Comparison of ENCODE assay signal across 26 cellular contexts in genomic region chr1:86472165-86472564, GRCh38. TPM values are rescaled to one million over a fixed set of nuclear protein-coding genes. Genes with fewer than 3 reads are reported as not detected.
"Had no signal": no experiment of that assay in that cellular context is flagged by ENCODE, and none has a peak within 500 bp of the region (broad histone marks: within the 10 kb centered on the region; RNA-seq: fewer than 3 reads in every experiment).

No MANE protein-coding gene starts in this region.

- H3K27ac ChIP-seq: colonic mucosa, gastrocnemius medialis, pancreas, right lobe of liver, thoracic aorta, upper lobe of right lung had no signal

- H3K4me1 ChIP-seq: colonic mucosa, gastrocnemius medialis, pancreas, right lobe of liver, upper lobe of right lung had no signal

- FAIRE-seq: pancreas had no signal

- DNase-seq: activated CD4-positive, alpha-beta T cell treated with anti-CD3 and anti-CD28 coated beads, Interleukin-2, amount 10 ng/mL, durations not matched to agents 24 days and 14 days; activated CD8-positive, alpha-beta T cell treated with anti-CD3 and anti-CD28 coated beads for 36 hours; activated naive CD4-positive, alpha-beta T cell; activated naive CD8-positive, alpha-beta T cell treated with anti-CD3 and anti-CD28 coated beads for 36 hours; activated T-cell treated with anti-CD3 and anti-CD28 coated beads, Interleukin-2, amount 50 U/mL, for 1 hour; amniotic stem cell; caudate nucleus; colonic mucosa; gastrocnemius medialis; head of caudate nucleus; kidney glomerular epithelial cell; left ventricle myocardium superior; mesendoderm; naive thymus-derived CD8-positive, alpha-beta T cell; pancreas; right lobe of liver; stimulated activated CD4-positive, alpha-beta T cell treated with anti-CD3 and anti-CD28 coated beads, Interleukin-4, amount 100 ng/mL, for 24 hours; T-helper 1 cell; T-helper 9 cell; upper lobe of right lung had no signal

- H3K36me3 ChIP-seq: colonic mucosa, gastrocnemius medialis, pancreas, right lobe of liver, thoracic aorta, upper lobe of right lung had no signal

- H3K4me2 ChIP-seq: smooth muscle cell had no signal

- ATAC-seq: activated CD8-positive, alpha-beta T cell treated with anti-CD3 and anti-CD28 coated beads for 36 hours; activated T-helper 17 cell treated with anti-CD3 and anti-CD28 coated beads, Interleukin-2, amount 50 U/mL, for 72 hours; gastrocnemius medialis; left ventricle myocardium superior; naive thymus-derived CD8-positive, alpha-beta T cell; pancreas; right lobe of liver; stimulated activated effector memory CD8-positive, alpha-beta T cell treated with anti-CD3 and anti-CD28 coated beads, Interleukin-12 subunit alpha, Interleukin-12 subunit beta, amount 100 ng/mL, for 72 hours; upper lobe of right lung had no signal

- H3K9me3 ChIP-seq: colonic mucosa, gastrocnemius medialis, pancreas, right lobe of liver, thoracic aorta, upper lobe of right lung had no signal

- H3K4me3 ChIP-seq: gastrocnemius medialis, pancreas, right lobe of liver, smooth muscle cell, thoracic aorta, upper lobe of right lung had no signal

- H3K27me3 ChIP-seq: colonic mucosa, gastrocnemius medialis, pancreas, right lobe of liver, upper lobe of right lung had no signal

RNA-seq across cellular contexts. Expression of gene CLCA1, which starts 3.4 kb away (rescaled TPM):
- total RNA-seq: activated CD4-positive, alpha-beta T cell treated with anti-CD3 and anti-CD28 coated beads, Interleukin-2, amount 10 ng/mL, durations not matched to agents 24 days and 14 days; activated CD8-positive, alpha-beta T cell treated with anti-CD3 and anti-CD28 coated beads for 36 hours; activated naive CD8-positive, alpha-beta T cell treated with anti-CD3 and anti-CD28 coated beads for 36 hours; activated T-helper 17 cell treated with anti-CD3 and anti-CD28 coated beads, Interleukin-2, amount 50 U/mL, for 72 hours; epithelial cell of proximal tubule; left ventricle myocardium superior; naive thymus-derived CD8-positive, alpha-beta T cell; pulmonary artery endothelial cell; right lobe of liver; smooth muscle cell; thoracic aorta; upper lobe of right lung had no signal
- polyA plus RNA-seq: naive thymus-derived CD8-positive, alpha-beta T cell; smooth muscle cell had no signal

RNA-seq across cellular contexts. Expression of gene CLCA2, which starts 48.2 kb away (rescaled TPM):
- total RNA-seq: activated CD4-positive, alpha-beta T cell treated with anti-CD3 and anti-CD28 coated beads, Interleukin-2, amount 10 ng/mL, durations not matched to agents 24 days and 14 days; activated CD8-positive, alpha-beta T cell treated with anti-CD3 and anti-CD28 coated beads for 36 hours; activated naive CD8-positive, alpha-beta T cell treated with anti-CD3 and anti-CD28 coated beads for 36 hours; activated T-helper 17 cell treated with anti-CD3 and anti-CD28 coated beads, Interleukin-2, amount 50 U/mL, for 72 hours; epithelial cell of proximal tubule; gastrocnemius medialis; left ventricle myocardium superior; naive thymus-derived CD8-positive, alpha-beta T cell; right lobe of liver; upper lobe of right lung had no signal
- polyA plus RNA-seq: naive thymus-derived CD8-positive, alpha-beta T cell; pancreas had no signal
